ENCODE assay signal across 7 cellular contexts in genomic region chr2:136116813-136117390, GRCh38.
DNase-seq lines count a peak whose midpoint lies in the region; ATAC-seq and TF ChIP-seq lines count a peak whose summit lies in the region.

No MANE protein-coding gene starts in this region.

- peak overlapping the region; percentile 40 for H3K27ac ChIP-seq in OCI-LY3 (ENCODE audit: low read length)

- peaks cover 32% of the 10 kb centered on the region for H3K4me1 ChIP-seq in OCI-LY3 (ENCODE audit: low read length)

- peaks cover 60% of the 10 kb centered on the region for H3K27me3 ChIP-seq in OCI-LY3 (ENCODE audit: low read depth, low read length)

- H3K9ac ChIP-seq in OCI-LY3 (ENCODE audit: low read length), result peak overlapping the region; percentile 73

- peaks cover 15% of the 10 kb centered on the region; the same call in 1 of the 2 replicates for H4K20me1 ChIP-seq in OCI-LY3 (ENCODE audit: insufficient read depth, low read length)

- H3K36me3 ChIP-seq in OCI-LY3 (replicated peaks; ENCODE audit: low read depth, low read length), result peaks cover 29% of the 10 kb centered on the region

- ATAC-seq in GM18870 (IDR thresholded peaks at IDR 0.05; ENCODE audit: unreplicated experiment) (peak; percentile 63), HG02763 (IDR thresholded peaks at IDR 0.05; ENCODE audit: unreplicated experiment) (peak; percentile 52)

- H2AFZ ChIP-seq in OCI-LY3 (ENCODE audit: low read depth, low read length), result no peak overlapping the region; the same call in 1 of the 2 replicates

- TF ChIP-seq CTCF in OCI-LY3 (IDR thresholded peaks at IDR 0.05; ENCODE audit: low read depth, low read length), result no peak

- peaks cover 27% of the 10 kb centered on the region; the same call in 1 of the 2 replicates for H3K79me2 ChIP-seq in OCI-LY3 (ENCODE audit: low read length)

- peak overlapping the region; percentile 97 for H3K4me2 ChIP-seq in OCI-LY3 (ENCODE audit: low read length)

- H3K4me3 ChIP-seq in OCI-LY3 (ENCODE audit: low read length), result peak overlapping the region; percentile 79
- H3K4me3 ChIP-seq in iPS-11a (ENCODE audit: low read depth, low read length), result peak overlapping the region; percentile 18

- peak; percentile 55 for DNase-seq in activated naive CD4-positive, alpha-beta T cell treated with anti-CD3 and anti-CD28 coated beads, Interleukin-2, amount 50 U/mL, for 16 hours
- peak; percentile 71 for DNase-seq in stimulated activated CD4-positive, alpha-beta T cell treated with anti-CD3 and anti-CD28 coated beads, Interleukin-15, amount 100 ng/mL, for 24 hours
- no peak for DNase-seq in NCI-H1436 (lab: John Stamatoyannopoulos, UW)

- H3K9me3 ChIP-seq in OCI-LY3 (ENCODE audit: insufficient read depth, low read length), result no peaks in the 10 kb centered on the region
